12 cellular contexts compared by ENCODE assay signal in the genomic region with DNA sequence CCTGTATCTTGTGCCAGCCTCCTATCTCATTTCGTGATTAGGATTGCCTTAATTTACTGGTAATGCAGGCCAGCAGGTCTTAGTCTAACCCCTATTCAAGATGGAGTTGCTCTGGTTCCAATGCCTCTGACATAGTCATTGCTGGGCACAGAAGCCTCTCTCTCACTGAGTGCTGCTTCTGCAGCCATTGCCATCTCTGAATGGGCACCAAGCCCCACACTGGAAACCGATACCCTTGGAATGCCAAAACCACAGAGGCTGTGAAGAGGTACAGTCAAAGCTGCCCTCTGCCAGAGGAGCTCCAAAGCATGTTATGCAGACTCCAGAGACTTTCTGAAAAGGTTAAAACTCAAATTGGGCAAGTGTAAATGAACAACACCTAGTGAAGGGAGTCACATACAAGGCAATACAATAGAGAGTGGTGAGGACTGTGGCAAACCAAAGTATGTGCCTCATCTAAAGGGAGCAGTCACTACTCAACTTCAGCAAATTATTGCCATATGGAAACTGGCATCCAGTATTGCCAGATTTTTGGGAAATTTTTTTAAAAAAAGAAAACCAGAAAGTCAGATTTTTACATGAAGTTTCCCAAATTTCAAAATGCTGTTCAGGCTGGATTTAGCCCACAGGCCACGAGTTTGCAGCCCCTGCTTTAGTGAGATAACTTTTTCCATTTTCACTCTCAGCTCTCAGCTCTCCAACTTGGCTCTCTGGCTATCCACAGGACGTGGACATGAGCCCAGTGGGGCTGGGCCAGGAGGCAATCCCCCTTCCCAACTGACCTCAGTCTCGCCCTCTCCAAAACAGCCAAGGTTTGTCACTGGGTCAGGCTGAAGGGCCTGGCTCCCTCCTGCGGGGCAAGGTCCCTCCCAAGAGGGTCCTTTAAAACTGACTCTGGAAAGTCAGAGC. TPM values are rescaled to one million over a fixed set of nuclear protein-coding genes. Genes with fewer than 3 reads are reported as not detected.
DNase-seq lines count a peak whose midpoint lies in the region; ATAC-seq and TF ChIP-seq lines count a peak whose summit lies in the region.
"Had no signal": no experiment of that assay in that cellular context is flagged by ENCODE, and none has a peak within 500 bp of the region (broad histone marks: within the 10 kb centered on the region; RNA-seq: fewer than 3 reads in every experiment).

No MANE protein-coding gene starts in this region.

- H3K4me3 Mint-ChIP-seq in HFFc6 (peak overlapping the region; percentile 50; the same call in 1 of the 2 replicates), brain (peak overlapping the region in 3 of 5 experiments; percentile 32 to 44 (median 43))

- H3K27ac ChIP-seq in mesenchymal stem cell (ENCODE audit: low read length, poor library complexity, severe bottlenecking) (no peak overlapping the region), stomach smooth muscle (ENCODE audit: low read length) (peak overlapping the region; percentile 37)
- H3K27ac ChIP-seq: neural progenitor cell had no signal

- no peak overlapping the region for H3K14ac ChIP-seq in mesenchymal stem cell (ENCODE audit: low read length in 2 of 2)

- no peak overlapping the region for H2AFZ ChIP-seq in mesenchymal stem cell (ENCODE audit: low read depth, low read length)
- H2AFZ ChIP-seq: neural progenitor cell had no signal

- no peak overlapping the region for H3K4me2 ChIP-seq in mesenchymal stem cell (ENCODE audit: low read length, poor library complexity, severe bottlenecking)
- H3K4me2 ChIP-seq: neural progenitor cell had no signal

- H3K27me3 ChIP-seq in mesenchymal stem cell (ENCODE audit: control insufficient read depth in 1 of 2, insufficient read depth in 1 of 2, low read length in 2 of 2) (no peaks in the 10 kb centered on the region), stomach smooth muscle (ENCODE audit: control insufficient read depth in 1 of 2, insufficient read depth in 2 of 2, low read length in 2 of 2) (peaks cover 0 to 20% of the 10 kb centered on the region in 2 donors)

- peak overlapping the region in 1 of 2 experiments; percentile 0 for H3K18ac ChIP-seq in mesenchymal stem cell (ENCODE audit: low read depth in 1 of 2, low read length in 2 of 2)

- ATAC-seq in HG02852 (IDR thresholded peaks at IDR 0.05; ENCODE audit: unreplicated experiment), result no peak
- no peak for ATAC-seq in HG02763 (IDR thresholded peaks at IDR 0.05; ENCODE audit: unreplicated experiment)

- peak overlapping the region in 1 of 2 experiments; percentile 77 for H3K4me3 ChIP-seq in mesenchymal stem cell (ENCODE audit: insufficient read depth in 1 of 2, low read depth in 1 of 2, low read length in 2 of 2)
- H3K4me3 ChIP-seq in stomach smooth muscle (ENCODE audit: low read length in 2 of 2), result no peak overlapping the region
- H3K4me3 ChIP-seq: neural progenitor cell had no signal

- peaks cover 6% of the 10 kb centered on the region; the same call in 1 of the 2 replicates for H3K36me3 Mint-ChIP-seq in HFFc6 (ENCODE audit: low read depth)
- H3K36me3 Mint-ChIP-seq in brain, result no peaks in the 10 kb centered on the region
- H3K36me3 Mint-ChIP-seq: neural progenitor cell had no signal

- H2BK12ac ChIP-seq in mesenchymal stem cell (ENCODE audit: low read length in 2 of 2), result peak overlapping the region in 1 of 2 experiments; percentile 54

- H3K4me1 ChIP-seq in mesenchymal stem cell (ENCODE audit: control insufficient read depth, insufficient read depth, low read depth, low read length), result peaks cover 15% of the 10 kb centered on the region
- peaks cover 26% of the 10 kb centered on the region for H3K4me1 ChIP-seq in stomach smooth muscle (ENCODE audit: control insufficient read depth, insufficient read depth, low read length)

- 86% methylated on average over 6 of the region's 6 CpGs for WGBS in mesenchymal stem cell

- no peak overlapping the region for H2BK5ac ChIP-seq in mesenchymal stem cell (ENCODE audit: low read depth, low read length, poor library complexity, severe bottlenecking)

- no peak for DNase-seq in HFFc6
- no peak for DNase-seq in mesenchymal stem cell
- DNase-seq in activated naive CD4-positive, alpha-beta T cell (lab: John Stamatoyannopoulos, UW), result no peak
- DNase-seq in NCI-H446 (lab: John Stamatoyannopoulos, UW), result no peak
- DNase-seq: DND-41; NCI-H2107; stimulated activated CD4-positive, alpha-beta T cell treated with anti-CD3 and anti-CD28 coated beads, Interleukin-12 subunit alpha, Interleukin-12 subunit beta, amount 100 ng/mL, for 4 hours had no signal

- H4K8ac ChIP-seq in mesenchymal stem cell (ENCODE audit: low read length), result no peak overlapping the region

- no peaks in the 10 kb centered on the region for H3K9me3 Mint-ChIP-seq in HFFc6
- H3K9me3 Mint-ChIP-seq in brain, result peaks cover 0 to 7% (median 1%) of the 10 kb centered on the region in 5 experiments
- H3K9me3 Mint-ChIP-seq: neural progenitor cell had no signal

- H3K4me1 Mint-ChIP-seq in HFFc6 (ENCODE audit: low read depth) (peaks cover 83% of the 10 kb centered on the region), brain (peaks cover 41% of the 10 kb centered on the region)

- no peaks in the 10 kb centered on the region; the same call in 1 of the 2 replicates for H3K27me3 Mint-ChIP-seq in HFFc6 (ENCODE audit: insufficient read depth)
- H3K27me3 Mint-ChIP-seq in brain, result peaks cover 76% of the 10 kb centered on the region

- peak overlapping the region; percentile 76 for H4K91ac ChIP-seq in mesenchymal stem cell (ENCODE audit: low read length)

- H2BK15ac ChIP-seq in mesenchymal stem cell (ENCODE audit: low read depth, poor library complexity, severe bottlenecking), result peak overlapping the region; percentile 31

- H3K4ac ChIP-seq in mesenchymal stem cell (ENCODE audit: low read depth in 1 of 2, low read length in 2 of 2), result peak overlapping the region in 1 of 2 experiments; percentile 20

- H3K36me3 ChIP-seq in mesenchymal stem cell (ENCODE audit: control insufficient read depth in 1 of 2, insufficient read depth in 2 of 2, low read depth in 1 of 2, low read length in 2 of 2) (peaks cover 0 to 13% of the 10 kb centered on the region in 2 experiments), stomach smooth muscle (ENCODE audit: control insufficient read depth in 2 of 2, insufficient read depth in 2 of 2, low read length in 2 of 2) (no peaks in the 10 kb centered on the region)
- H3K36me3 ChIP-seq: neural progenitor cell had no signal

- H3K9ac ChIP-seq in mesenchymal stem cell (ENCODE audit: low read length) (peak overlapping the region; percentile 87), stomach smooth muscle (ENCODE audit: low read length in 2 of 2) (no peak overlapping the region)
- H3K9ac ChIP-seq: neural progenitor cell had no signal

- H3K23ac ChIP-seq in mesenchymal stem cell (ENCODE audit: low read length in 2 of 2), result no peak overlapping the region

- peaks cover 6% of the 10 kb centered on the region for H3K79me1 ChIP-seq in mesenchymal stem cell (replicated peaks; ENCODE audit: low read length, poor library complexity, severe bottlenecking)

- H2AK5ac ChIP-seq in mesenchymal stem cell (ENCODE audit: low read length, severe bottlenecking), result peak overlapping the region; percentile 33

- H2BK120ac ChIP-seq in mesenchymal stem cell (ENCODE audit: low read depth, low read length), result no peak overlapping the region

- TF ChIP-seq CTCF in HFFc6 (IDR thresholded peaks at IDR 0.05) (no peak), brain (conservative IDR thresholded peaks at IDR 0.05) (no peak)

- H3K9me3 ChIP-seq in mesenchymal stem cell (ENCODE audit: control insufficient read depth, low read length) (no peaks in the 10 kb centered on the region), stomach smooth muscle (ENCODE audit: control insufficient read depth in 2 of 2, low read length in 2 of 2) (no peaks in the 10 kb centered on the region)

- H3K27ac Mint-ChIP-seq in HFFc6 (peak overlapping the region; percentile 56; the same call in 1 of the 2 replicates), brain (peak overlapping the region in 2 of 5 experiments; percentile 13 to 53)
- H3K27ac Mint-ChIP-seq: neural progenitor cell had no signal

RNA-seq across cellular contexts. Expression of a gene that starts 2.1 kb away (rescaled TPM):
- 100 to 1,000 TPM; 446 to 563 (median 511) TPM for total RNA-seq in HFFc6 (2021; fragmentation: NEBNext Ultra II Directional; extraction: Animal tissue kit (Norgen Biotek cat#: 25700))
- 4.2 TPM for polyA plus RNA-seq in brain (ENCODE audit: insufficient read depth, low read depth, low replicate concordance)
- 290 TPM for polyA plus RNA-seq in mesenchymal stem cell (2013, experiment 1 of 2)
- polyA plus RNA-seq in mesenchymal stem cell (2013, experiment 2 of 2), result 285 TPM

RNA-seq across cellular contexts. Expression of a gene that starts 32.0 kb away (rescaled TPM):
- total RNA-seq in HFFc6 (2021; fragmentation: NEBNext Ultra II Directional; extraction: Animal tissue kit (Norgen Biotek cat#: 25700)), result 10 to 100 TPM; 22.3 to 36.1 (median 27.5) TPM
- 1.7 TPM for polyA plus RNA-seq in brain (ENCODE audit: insufficient read depth, low read depth, low replicate concordance)
- 12.2 TPM for polyA plus RNA-seq in mesenchymal stem cell (2013, experiment 1 of 2)
- polyA plus RNA-seq in mesenchymal stem cell (2013, experiment 2 of 2), result 13.0 TPM
